25 cellular contexts compared by ENCODE assay signal in the genomic region with DNA sequence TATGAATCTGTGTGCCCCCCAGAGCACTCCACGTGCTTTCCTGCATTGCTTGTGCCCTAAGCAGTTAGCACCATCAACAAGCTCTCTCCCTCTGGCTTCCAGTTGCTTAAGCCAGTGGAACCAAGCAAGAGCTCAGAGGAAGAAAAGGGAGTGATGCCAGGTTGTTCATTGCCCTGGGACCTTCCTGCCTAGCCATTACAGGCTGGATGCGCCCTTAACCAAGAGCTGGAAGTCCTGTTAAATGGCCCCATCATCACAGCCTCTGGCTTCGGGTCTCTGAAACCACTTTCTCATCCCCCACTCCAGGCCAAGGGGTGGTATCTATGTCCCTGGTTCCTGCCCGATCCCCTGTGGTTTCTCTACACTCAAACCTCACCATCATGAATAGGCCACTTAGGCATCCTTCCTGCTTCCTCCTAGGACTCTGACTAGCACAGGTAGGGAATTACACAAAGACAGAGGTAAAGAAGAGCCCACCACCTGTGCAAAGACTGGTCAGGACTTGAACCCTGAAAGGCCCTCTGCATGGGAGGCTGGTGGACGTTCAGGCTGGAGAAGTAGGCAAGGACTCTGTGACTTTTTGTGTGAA.
"Had no signal": no experiment of that assay in that cellular context is flagged by ENCODE, and none has a peak within 500 bp of the region (broad histone marks: within the 10 kb centered on the region; RNA-seq: fewer than 3 reads in every experiment).

No MANE protein-coding gene starts in this region.

- H3K27ac Mint-ChIP-seq: mesothelial cell of epicardium; naive B cell; natural killer cell; neural progenitor cell; progenitor cell of endocrine pancreas; stimulated activated memory B cell treated with anti-CD40 and anti-IgM and Interleukin-4, amounts not matched to agents 10 μg/mL and 1 μg/mL and 100 μg/mL, for 72 hours; stimulated activated naive CD8-positive, alpha-beta T cell treated with anti-CD3 and anti-CD28 coated beads, Interleukin-15, amount 100 ng/mL, for 72 hours; type B pancreatic cell had no signal

- H3K4me3 Mint-ChIP-seq: mesothelial cell of epicardium; naive B cell; natural killer cell; nephron progenitor cell; neural progenitor cell; stimulated activated memory B cell treated with anti-CD40 and anti-IgM and Interleukin-4, amounts not matched to agents 10 μg/mL and 1 μg/mL and 100 μg/mL, for 72 hours; stimulated activated naive CD8-positive, alpha-beta T cell treated with anti-CD3 and anti-CD28 coated beads, Interleukin-15, amount 100 ng/mL, for 72 hours; type B pancreatic cell had no signal

- H3K27ac ChIP-seq: left ventricle myocardium inferior, neural progenitor cell, ovary, right atrium auricular region, right lobe of liver, tibial nerve had no signal

- H3K36me3 Mint-ChIP-seq: mesothelial cell of epicardium; naive B cell; natural killer cell; neural progenitor cell; stimulated activated memory B cell treated with anti-CD40 and anti-IgM and Interleukin-4, amounts not matched to agents 10 μg/mL and 1 μg/mL and 100 μg/mL, for 72 hours; type B pancreatic cell had no signal

- H3K36me3 ChIP-seq: left ventricle myocardium inferior, neural progenitor cell, ovary, right atrium auricular region, right lobe of liver, tibial nerve had no signal

- H3K4me1 ChIP-seq: left ventricle myocardium inferior, neural progenitor cell, right lobe of liver, tibial nerve had no signal

- H3K4me3 ChIP-seq: left ventricle myocardium inferior, lung, neural progenitor cell, ovary, right atrium auricular region, right lobe of liver, smooth muscle cell, tibial nerve had no signal

- H3K27me3 Mint-ChIP-seq: stimulated activated memory B cell treated with anti-CD40 and anti-IgM and Interleukin-4, amounts not matched to agents 10 μg/mL and 1 μg/mL and 100 μg/mL, for 72 hours had no signal

- H3K9me3 ChIP-seq: left ventricle myocardium inferior, ovary, right atrium auricular region, right lobe of liver, tibial nerve had no signal

- H3K27me3 ChIP-seq: neural progenitor cell, ovary, right atrium auricular region, right lobe of liver, tibial nerve had no signal

- ATAC-seq: natural killer cell; right lobe of liver; stimulated activated memory B cell treated with anti-CD40 and anti-IgM and Interleukin-4, amounts not matched to agents 10 μg/mL and 1 μg/mL and 100 μg/mL, for 72 hours; stimulated activated naive CD8-positive, alpha-beta T cell treated with anti-CD3 and anti-CD28 coated beads, Interleukin-15, amount 100 ng/mL, for 72 hours had no signal

- H3K9me3 Mint-ChIP-seq: mesothelial cell of epicardium; natural killer cell; nephron progenitor cell; neural progenitor cell; stimulated activated memory B cell treated with anti-CD40 and anti-IgM and Interleukin-4, amounts not matched to agents 10 μg/mL and 1 μg/mL and 100 μg/mL, for 72 hours; type B pancreatic cell had no signal

- DNase-seq: hypothalamus; islet precursor cell; left ventricle myocardium inferior; mesendoderm; naive B cell; natural killer cell; nephron progenitor cell; ovary; right lobe of liver; stimulated activated CD4-positive, alpha-beta T cell treated with anti-CD3 and anti-CD28 coated beads, Interleukin-1b, Interleukin-23, amount 100 ng/mL, for 48 hours; stimulated activated CD4-positive, alpha-beta T cell treated with anti-CD3 and anti-CD28 coated beads, Interleukin-2, amount 100 ng/mL, for 48 hours; stimulated activated CD4-positive, alpha-beta T cell treated with anti-CD3 and anti-CD28 coated beads, Interleukin-4, amount 100 ng/mL, for 4 hours; stimulated activated CD8-positive, alpha-beta memory T cell treated with anti-CD3 and anti-CD28 coated beads, Interleukin-4, amount 100 ng/mL, for 48 hours; stimulated activated naive CD4-positive, alpha-beta T cell treated with Interleukin-2 at 50 U/mL for 16 hours; stimulated activated naive CD8-positive, alpha-beta T cell treated with anti-CD3 and anti-CD28 coated beads, Interleukin-15, amount 100 ng/mL, for 72 hours; substantia nigra had no signal

- H3K4me1 Mint-ChIP-seq: naive B cell; natural killer cell; stimulated activated memory B cell treated with anti-CD40 and anti-IgM and Interleukin-4, amounts not matched to agents 10 μg/mL and 1 μg/mL and 100 μg/mL, for 72 hours; stimulated activated naive CD8-positive, alpha-beta T cell treated with anti-CD3 and anti-CD28 coated beads, Interleukin-15, amount 100 ng/mL, for 72 hours had no signal
